ENCODE assay signal across 8 cellular contexts in genomic region chr4:54231419-54232150, GRCh38. TPM values are rescaled to one million over a fixed set of nuclear protein-coding genes. Genes with fewer than 3 reads are reported as not detected.
DNase-seq lines count a peak whose midpoint lies in the region; ATAC-seq and TF ChIP-seq lines count a peak whose summit lies in the region.

No MANE protein-coding gene starts in this region.

- no peaks in the 10 kb centered on the region for H3K79me2 ChIP-seq in mammary epithelial cell (ENCODE audit: insufficient read depth, low read length)

- H4K20me1 ChIP-seq in mammary epithelial cell (ENCODE audit: insufficient read depth, low read length) = no peaks in the 10 kb centered on the region

- peaks cover 97% of the 10 kb centered on the region for H3K27me3 Mint-ChIP-seq in stimulated activated naive CD8-positive, alpha-beta T cell treated with anti-CD3 and anti-CD28 coated beads, Interleukin-15, amount 100 ng/mL, for 72 hours
- peaks cover 22 to 40% (median 35%) of the 10 kb centered on the region in 3 donors for H3K27me3 Mint-ChIP-seq in immature natural killer cell (ENCODE audit: low read depth in 3 of 3)

- in situ Hi-C loops in brain microvascular endothelial cell (cut with HindIII; ENCODE audit: low pct_ligation_motif_present, low sequenced_read_pairs) (no loop called here), mammary epithelial cell (cut with MboI; ENCODE audit: low sequenced_read_pairs in 2 of 2) (loop anchor here (25.0 kb wide), 4 partner anchors 644 to 1994 kb away; partner anchors contain the start of gene LNX1 (in 1 of the 2))

- TF ChIP-seq CTCF in brain microvascular endothelial cell (IDR thresholded peaks at IDR 0.05; ENCODE audit: low read depth, low read length, missing control alignments) (no peak), left lung (IDR thresholded peaks at IDR 0.05) (no peak), mammary epithelial cell (conservative IDR thresholded peaks at IDR 0.05 in 1 of 2, IDR thresholded peaks at IDR 0.05 in 1 of 2; ENCODE audit: extremely low read depth in 1 of 2, insufficient read depth in 1 of 2, low read depth in 1 of 2, low read length in 2 of 2) (no peak)

- no peak overlapping the region for H3K4me2 ChIP-seq in mammary epithelial cell (ENCODE audit: insufficient read depth, low read depth, low read length)

- peak overlapping the region; percentile 55 to 90 for H3K4me3 Mint-ChIP-seq in stimulated activated naive CD8-positive, alpha-beta T cell treated with anti-CD3 and anti-CD28 coated beads, Interleukin-15, amount 100 ng/mL, for 72 hours
- peak overlapping the region in 2 of 5 donors; percentile 58 to 65 for H3K4me3 Mint-ChIP-seq in immature natural killer cell

- no peak for ATAC-seq in left lung
- ATAC-seq in stimulated activated naive CD8-positive, alpha-beta T cell treated with anti-CD3 and anti-CD28 coated beads, Interleukin-15, amount 100 ng/mL, for 72 hours = no peak

- dilution Hi-C loops in mammary epithelial cell (cut with HindIII; ENCODE audit: low sequenced_read_pairs) = no loop called here

- H3K27ac Mint-ChIP-seq in stimulated activated naive CD8-positive, alpha-beta T cell treated with anti-CD3 and anti-CD28 coated beads, Interleukin-15, amount 100 ng/mL, for 72 hours = peak overlapping the region in 1 of 2 donors; percentile 95
- H3K27ac Mint-ChIP-seq in immature natural killer cell = no peak overlapping the region

- peaks cover 72% of the 10 kb centered on the region for H3K4me1 Mint-ChIP-seq in stimulated activated naive CD8-positive, alpha-beta T cell treated with anti-CD3 and anti-CD28 coated beads, Interleukin-15, amount 100 ng/mL, for 72 hours
- H3K4me1 Mint-ChIP-seq in immature natural killer cell = peaks cover 33 to 40% of the 10 kb centered on the region in 2 donors

- H2AFZ ChIP-seq in mammary epithelial cell (ENCODE audit: low read depth, low read length) = no peak overlapping the region

- DNase-seq in NCI-H1417 (lab: John Stamatoyannopoulos, UW) (peak in 2 of 3 experiments; percentile 38 to 45), NCI-H1417 treated with DMSO at 0.1 percent for 48 hours (lab: John Stamatoyannopoulos, UW) (no peak), brain microvascular endothelial cell (peak; percentile 6), left lung (peak; percentile 63 to 79), immature natural killer cell (no peak), mammary epithelial cell (no peak)
- peak; percentile 5 to 13 for DNase-seq in stimulated activated naive CD8-positive, alpha-beta T cell treated with anti-CD3 and anti-CD28 coated beads, Interleukin-15, amount 100 ng/mL, for 72 hours
- DNase-seq in central memory CD4-positive, alpha-beta T cell = no peak

- CTCF ChIA-PET in mammary epithelial cell (lab: Charles Lee; ENCODE audit: low non-redundant PET) = interaction anchor here (0.5 kb wide), 1 partner anchor 15 kb away, joined by 21 read pairs; no protein-coding TSS in a partner anchor

- H3K4me1 ChIP-seq in left lung (peaks cover 4 to 60% of the 10 kb centered on the region in 2 donors), mammary epithelial cell (ENCODE audit: insufficient read depth, low read length) (peaks cover 33% of the 10 kb centered on the region)

- intact Hi-C loops in left lung (cut with DNase I) = loop anchor here in 1 of 2 donors (10.0 kb wide), 1 partner anchor 1037 kb away; no protein-coding TSS in a partner anchor
- intact Hi-C loops in mammary epithelial cell (cut with micrococcal nuclease) = loop anchor here (5.0 kb wide), 5 partner anchors 429 to 1684 kb away; partner anchors contain the start of gene FIP1L1

- no peaks in the 10 kb centered on the region for H3K9me3 ChIP-seq in left lung
- no peaks in the 10 kb centered on the region for H3K9me3 ChIP-seq in mammary epithelial cell (replicated peaks; ENCODE audit: insufficient read depth, low read length)

- no peak overlapping the region for H3K9ac ChIP-seq in mammary epithelial cell (ENCODE audit: insufficient read depth, low read length)

- BruUV-seq in mammary epithelial cell (replicated peaks; lab: Mats Ljungman, UMichigan) = no TSS peak

- H3K9me3 Mint-ChIP-seq in stimulated activated naive CD8-positive, alpha-beta T cell treated with anti-CD3 and anti-CD28 coated beads, Interleukin-15, amount 100 ng/mL, for 72 hours = no peaks in the 10 kb centered on the region
- H3K9me3 Mint-ChIP-seq in immature natural killer cell = peaks cover 0 to 2% (median 0%) of the 10 kb centered on the region in 6 donors

- H3K4me3 ChIP-seq in brain microvascular endothelial cell (ENCODE audit: low read depth, low read length) = peak overlapping the region; percentile 60
- peak overlapping the region; percentile 28 to 48 for H3K4me3 ChIP-seq in left lung
- no peak overlapping the region for H3K4me3 ChIP-seq in mammary epithelial cell (replicated peaks in 1 of 3; ENCODE audit: insufficient read depth in 1 of 3, low read depth in 2 of 3, low read length in 3 of 3)

- no peaks in the 10 kb centered on the region for H3K36me3 Mint-ChIP-seq in immature natural killer cell

- H3K27me3 ChIP-seq in brain microvascular endothelial cell (replicated peaks) (peaks cover 12% of the 10 kb centered on the region), left lung (peaks cover 60 to 88% of the 10 kb centered on the region in 2 donors), mammary epithelial cell (ENCODE audit: insufficient read depth, low read length) (peaks cover 24% of the 10 kb centered on the region)

- H3K36me3 ChIP-seq in brain microvascular endothelial cell (replicated peaks) (no peaks in the 10 kb centered on the region), left lung (no peaks in the 10 kb centered on the region), mammary epithelial cell (ENCODE audit: insufficient read depth, low read length) (no peaks in the 10 kb centered on the region)

- H3K27ac ChIP-seq in brain microvascular endothelial cell = no peak overlapping the region
- peak overlapping the region in 1 of 2 donors; percentile 72 for H3K27ac ChIP-seq in left lung
- no peak overlapping the region for H3K27ac ChIP-seq in mammary epithelial cell (ENCODE audit: insufficient read depth, low read depth, low read length)

- WGBS in mammary epithelial cell (ENCODE audit: low coverage, missing lambda C conversion rate) = 40% methylated on average over 22 of the region's 47 CpGs

RNA-seq across cellular contexts. Expression of gene PDGFRA, which starts 2.5 kb away (rescaled TPM):
- total RNA-seq in left lung (100 to 1,000 TPM in 1 of 2 donors, 10 to 100 TPM in 1; 50.3 to 104 TPM), mammary epithelial cell (1 to 10 TPM in 1 of 2 donors, under 1 TPM in 1; 0.33 to 2.2 TPM)
- polyA plus RNA-seq in immature natural killer cell (not detected), mammary epithelial cell (0.20 TPM)
- polyA minus RNA-seq in mammary epithelial cell = not detected

Comparison
In these comparisons a context has a peak if more than half of its experiments do, and no peak if none do; other contexts are left out.
1. DNase-seq: peak in NCI-H1417 (2 of 3), brain microvascular endothelial cell (single experiment), left lung (2 of 2) and stimulated activated naive CD8-positive, alpha-beta T cell treated with anti-CD3 and anti-CD28 coated beads, Interleukin-15, amount 100 ng/mL, for 72 hours (2 of 2); none in NCI-H1417 treated with DMSO at 0.1 percent for 48 hours (single experiment), immature natural killer cell (0 of 3), central memory CD4-positive, alpha-beta T cell (single experiment) and mammary epithelial cell (single experiment).
2. H3K4me3 ChIP-seq: peak in brain microvascular endothelial cell (single experiment) and left lung (2 of 2); none in mammary epithelial cell (0 of 3).
3. RNA of gene PDGFRA, which starts 2.5 kb away (total RNA-seq): 50.3 to 104 TPM in left lung; 0.33 to 2.2 TPM in mammary epithelial cell; every median in the first group is over 10 times any median in the second.